ENCODE assay signal across 10 cellular contexts in the genomic region with DNA sequence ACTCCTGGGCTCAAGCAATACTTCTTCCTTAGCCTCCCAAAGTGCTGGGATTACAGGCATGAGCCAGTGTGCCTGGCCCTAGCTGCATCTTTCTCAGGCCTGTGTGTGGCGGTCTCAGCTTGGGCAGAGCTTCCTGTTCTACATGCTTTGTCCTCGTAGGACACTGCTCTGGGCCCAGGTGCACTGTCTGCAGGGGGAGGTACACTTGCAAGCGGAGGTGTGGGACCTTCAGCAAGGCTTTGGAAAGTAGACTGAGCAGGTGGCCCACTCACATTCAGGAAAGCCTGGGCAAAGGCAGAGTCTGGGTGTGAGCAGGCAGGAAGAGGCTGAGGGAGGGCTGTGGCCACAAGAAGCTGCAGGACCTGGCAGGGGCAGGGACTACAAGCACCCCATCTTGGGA. TPM values are rescaled to one million over a fixed set of nuclear protein-coding genes. Genes with fewer than 3 reads are reported as not detected.
DNase-seq lines count a peak whose midpoint lies in the region; ATAC-seq and TF ChIP-seq lines count a peak whose summit lies in the region.
"Had no signal": no experiment of that assay in that cellular context is flagged by ENCODE, and none has a peak within 500 bp of the region (broad histone marks: within the 10 kb centered on the region; RNA-seq: fewer than 3 reads in every experiment).

No MANE protein-coding gene starts in this region.

- H3K4me1 Mint-ChIP-seq in activated naive CD4-positive, alpha-beta T cell treated with anti-CD3 and anti-CD28 coated beads, Interleukin-2, amount 50 U/mL, for 24 hours: peaks cover 87% of the 10 kb centered on the region
- H3K4me1 Mint-ChIP-seq in type B pancreatic cell (ENCODE audit: unreplicated experiment): peaks cover 26% of the 10 kb centered on the region

- peak overlapping the region; percentile 88 for H3K27ac Mint-ChIP-seq in activated naive CD4-positive, alpha-beta T cell treated with anti-CD3 and anti-CD28 coated beads, Interleukin-2, amount 50 U/mL, for 24 hours
- peak overlapping the region; percentile 84 for H3K27ac Mint-ChIP-seq in type B pancreatic cell

- H3K9me3 ChIP-seq in ascending aorta (no peaks in the 10 kb centered on the region), mucosa of rectum (ENCODE audit: control insufficient read depth in 2 of 2, low read length in 2 of 2) (no peaks in the 10 kb centered on the region)

- H3K27ac ChIP-seq in ascending aorta (peak overlapping the region; percentile 86 to 92), mucosa of rectum (ENCODE audit: low read depth in 2 of 2, low read length in 2 of 2) (peak overlapping the region; percentile 45 to 72)
- H3K27ac ChIP-seq: epithelial cell of prostate had no signal

- DNase-seq in activated naive CD4-positive, alpha-beta T cell (lab: John Stamatoyannopoulos, UW): no peak
- DNase-seq in ascending aorta (ENCODE audit: low spot score in 2 of 2): no peak
- DNase-seq in type B pancreatic cell (ENCODE audit: extremely low spot score, unreplicated experiment): no peak
- no peak for DNase-seq in H7
- no peak for DNase-seq in posterior vena cava (ENCODE audit: low spot score)
- DNase-seq: stimulated activated CD4-positive, alpha-beta T cell treated with anti-CD3 and anti-CD28 coated beads, Interleukin-1b, Interleukin-23, amount 100 ng/mL, for 48 hours had no signal

- intact Hi-C loops in ascending aorta (cut with DNase I) (loop anchor here (1.0 to 2.0 kb wide), 2 partner anchors 11 to 41 kb away; no protein-coding TSS in a partner anchor), posterior vena cava (cut with DNase I) (loop anchor here in 1 of 2 donors (10.0 kb wide), 2 partner anchors 133 to 1003 kb away; partner anchors contain the start of genes CABIN1, RAB36 and RSPH14)

- H3K36me3 ChIP-seq in ascending aorta: no peaks in the 10 kb centered on the region
- H3K36me3 ChIP-seq in mucosa of rectum (ENCODE audit: control insufficient read depth in 2 of 2, insufficient read depth in 2 of 2, low read length in 2 of 2): peaks cover 3 to 4% of the 10 kb centered on the region in 2 donors
- peaks cover 2% of the 10 kb centered on the region for H3K36me3 ChIP-seq in H7 (replicated peaks; ENCODE audit: control insufficient read depth, insufficient read depth, low read length)

- peak overlapping the region in 1 of 2 donors; percentile 23 for H3K4me3 ChIP-seq in ascending aorta
- H3K4me3 ChIP-seq in mucosa of rectum (ENCODE audit: low read length in 2 of 2): no peak overlapping the region
- H3K4me3 ChIP-seq in H7 (ENCODE audit: insufficient read depth, low read depth, low read length): no peak overlapping the region

- H3K27me3 Mint-ChIP-seq in activated naive CD4-positive, alpha-beta T cell treated with anti-CD3 and anti-CD28 coated beads, Interleukin-2, amount 50 U/mL, for 24 hours: no peaks in the 10 kb centered on the region
- H3K27me3 Mint-ChIP-seq in type B pancreatic cell: no peaks in the 10 kb centered on the region

- no peak for ATAC-seq in HG02610 (IDR thresholded peaks at IDR 0.05; ENCODE audit: unreplicated experiment)

- peaks cover 26 to 45% of the 10 kb centered on the region in 2 donors for H3K4me1 ChIP-seq in ascending aorta
- peaks cover 37 to 40% of the 10 kb centered on the region in 2 donors for H3K4me1 ChIP-seq in mucosa of rectum (ENCODE audit: control insufficient read depth in 2 of 2, insufficient read depth in 2 of 2, low read length in 2 of 2)

- no peaks in the 10 kb centered on the region for H3K9me3 Mint-ChIP-seq in activated naive CD4-positive, alpha-beta T cell treated with anti-CD3 and anti-CD28 coated beads, Interleukin-2, amount 50 U/mL, for 24 hours
- H3K9me3 Mint-ChIP-seq in type B pancreatic cell: no peaks in the 10 kb centered on the region

- peak overlapping the region; percentile 51 for H3K4me3 Mint-ChIP-seq in activated naive CD4-positive, alpha-beta T cell treated with anti-CD3 and anti-CD28 coated beads, Interleukin-2, amount 50 U/mL, for 24 hours
- H3K4me3 Mint-ChIP-seq in type B pancreatic cell: peak overlapping the region; percentile 39

- no peak overlapping the region for H3K9ac ChIP-seq in mucosa of rectum (ENCODE audit: low read depth in 1 of 2, low read length in 2 of 2)

- H3K36me3 Mint-ChIP-seq in activated naive CD4-positive, alpha-beta T cell treated with anti-CD3 and anti-CD28 coated beads, Interleukin-2, amount 50 U/mL, for 24 hours: no peaks in the 10 kb centered on the region
- H3K36me3 Mint-ChIP-seq in type B pancreatic cell: no peaks in the 10 kb centered on the region

- H3K27me3 ChIP-seq in ascending aorta (no peaks in the 10 kb centered on the region), mucosa of rectum (ENCODE audit: control insufficient read depth in 2 of 2, insufficient read depth in 2 of 2, low read length in 2 of 2) (no peaks in the 10 kb centered on the region), H7 (ENCODE audit: control insufficient read depth, insufficient read depth, low read length) (no peaks in the 10 kb centered on the region)

- TF ChIP-seq CTCF in ascending aorta (IDR thresholded peaks at IDR 0.05): no peak
- TF ChIP-seq CTCF in type B pancreatic cell (conservative IDR thresholded peaks at IDR 0.05): no peak

RNA-seq across cellular contexts. Expression of gene SUSD2, which starts 33.6 kb away (rescaled TPM):
- total RNA-seq in ascending aorta (51.0 TPM), type B pancreatic cell (ENCODE audit: low replicate concordance) (3.7 and 5.6 TPM in 2 replicates), posterior vena cava (10 to 100 TPM; 11.9 to 29.5 TPM)
- total RNA-seq in H7 (2014; rRNA removed; shearing (Covaris generic)): 0.83 and 1.3 TPM in 2 replicates
